Comparison of ENCODE assay signal across 16 cellular contexts in the genomic region with DNA sequence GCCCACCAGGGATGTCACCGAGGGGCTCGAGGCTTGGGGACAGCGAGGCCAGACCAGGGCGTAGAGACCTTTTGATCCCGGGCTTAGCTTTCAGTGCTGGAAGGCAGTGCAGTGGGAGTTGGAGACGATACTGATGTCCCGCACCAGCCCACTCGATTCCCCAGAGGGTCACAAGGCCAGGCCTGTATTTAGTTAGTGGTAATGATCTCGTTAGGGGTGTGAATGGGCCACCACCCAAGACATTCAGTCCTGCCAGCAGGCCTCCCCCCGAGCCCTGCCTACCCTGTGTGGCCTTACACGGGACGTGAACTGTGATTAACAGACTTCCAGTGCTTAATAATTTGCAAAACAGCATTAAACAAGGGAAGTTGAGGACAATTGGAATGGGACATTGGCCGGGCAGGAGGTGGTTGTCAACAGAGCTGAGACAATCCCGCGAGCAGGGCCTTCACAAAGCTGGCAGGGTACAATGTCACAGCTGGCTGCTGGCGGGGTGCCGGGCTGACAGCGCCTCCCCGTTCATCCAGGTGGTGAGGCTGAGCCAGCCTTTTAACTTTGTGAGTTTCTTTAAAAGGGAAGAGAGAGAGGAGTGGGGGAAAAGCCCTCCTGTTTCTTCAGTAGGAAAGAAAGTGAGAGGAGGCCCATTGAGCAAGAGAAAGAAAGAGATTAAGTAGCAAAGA.
A peak's percentile ranks its signal among the peaks of the same experiment; 100 is the strongest.
DNase-seq lines count a peak whose midpoint lies in the region; TF ChIP-seq lines count a peak whose summit lies in the region.
"Had no signal": no experiment of that assay in that cellular context is flagged by ENCODE, and none has a peak within 500 bp of the region (broad histone marks: within the 10 kb centered on the region; RNA-seq: fewer than 3 reads in every experiment).

No MANE protein-coding gene starts in this region.

- DNase-seq in NCI-H748 (lab: John Stamatoyannopoulos, UW; ENCODE audit: unreplicated experiment) (peak; percentile 28), NCI-H748 treated with DMSO at 0.1 percent for 48 hours (lab: John Stamatoyannopoulos, UW) (no peak), NCI-H2171 treated with DMSO at 0.1 percent for 48 hours (lab: John Stamatoyannopoulos, UW) (peak; percentile 68), endodermal cell (peak; percentile 91), retina (peak; percentile 50), mucosa of gallbladder (ENCODE audit: low spot score) (no peak), GDM1 (lab: John Stamatoyannopoulos, UW) (no peak), Caco-2 (no peak)
- DNase-seq: CD8-positive, alpha-beta memory T cell; HCEC 1CT; NCI-H187 treated with DMSO at 0.1 percent for 48 hours; NCI-H526; PC-9 had no signal

- intact Hi-C loops in Caco-2 (cut with micrococcal nuclease; ENCODE audit: unreplicated experiment) = no loop called here

- peak; percentile 24 for TF ChIP-seq CTCF in endodermal cell (conservative IDR thresholded peaks at IDR 0.05)
- TF ChIP-seq CTCF in Caco-2 (IDR thresholded peaks at IDR 0.05; ENCODE audit: insufficient read depth in 1 of 2, low read depth in 1 of 2, low read length in 1 of 2, severe bottlenecking in 1 of 2, unreplicated experiment in 1 of 2) = no peak

- H3K36me3 ChIP-seq in endodermal cell (ENCODE audit: control insufficient read depth, insufficient read depth, low read length) (no peaks in the 10 kb centered on the region), Caco-2 (ENCODE audit: control insufficient read depth, insufficient read depth, low read length) (no peaks in the 10 kb centered on the region)
- H3K36me3 ChIP-seq: BLaER1, SJSA1 had no signal

- H3K27me3 Mint-ChIP-seq in endodermal cell (ENCODE audit: insufficient read depth) (peaks cover 89% of the 10 kb centered on the region), Caco-2 (ENCODE audit: insufficient read depth, unreplicated experiment) (no peaks in the 10 kb centered on the region)

- no peaks in the 10 kb centered on the region for H3K9me3 Mint-ChIP-seq in endodermal cell
- H3K9me3 Mint-ChIP-seq in Caco-2 (ENCODE audit: unreplicated experiment) = peaks cover 19% of the 10 kb centered on the region

- H3K4me1 Mint-ChIP-seq in endodermal cell = peaks cover 25% of the 10 kb centered on the region
- H3K4me1 Mint-ChIP-seq in Caco-2 (ENCODE audit: low read depth, unreplicated experiment) = peaks cover 7% of the 10 kb centered on the region
- H3K4me1 Mint-ChIP-seq: CD8-positive, alpha-beta memory T cell had no signal

- H3K4me3 ChIP-seq in endodermal cell (ENCODE audit: low read length) (no peak overlapping the region), Caco-2 (ENCODE audit: low read depth, low read length) (no peak overlapping the region)
- H3K4me3 ChIP-seq: BLaER1, PC-9, SJSA1 had no signal

- no peaks in the 10 kb centered on the region for H3K36me3 Mint-ChIP-seq in endodermal cell (ENCODE audit: low read depth)
- H3K36me3 Mint-ChIP-seq in Caco-2 (ENCODE audit: insufficient read depth, unreplicated experiment) = no peaks in the 10 kb centered on the region
- H3K36me3 Mint-ChIP-seq: CD8-positive, alpha-beta memory T cell had no signal

- H3K4me1 ChIP-seq in endodermal cell (ENCODE audit: control insufficient read depth, insufficient read depth, low read length) (peaks cover 6% of the 10 kb centered on the region), Caco-2 (peaks cover 10% of the 10 kb centered on the region; the same call in 1 of the 2 replicates)
- H3K4me1 ChIP-seq: BLaER1, SJSA1 had no signal

- H3K4me3 Mint-ChIP-seq in endodermal cell = no peak overlapping the region
- no peak overlapping the region for H3K4me3 Mint-ChIP-seq in Caco-2 (ENCODE audit: unreplicated experiment)
- H3K4me3 Mint-ChIP-seq: CD8-positive, alpha-beta memory T cell had no signal

- CTCF ChIA-PET in Caco-2 (lab: Charles Lee) = no interaction called here

- no peaks in the 10 kb centered on the region for H3K9me3 ChIP-seq in endodermal cell (ENCODE audit: control insufficient read depth, low read length)
- no peaks in the 10 kb centered on the region for H3K9me3 ChIP-seq in Caco-2
- H3K9me3 ChIP-seq: BLaER1, SJSA1 had no signal

- H3K27ac ChIP-seq in endodermal cell (ENCODE audit: low read depth, low read length) = peak overlapping the region; percentile 9
- H3K27ac ChIP-seq: BLaER1, KMS-11, PC-9, SJSA1 had no signal

- H3K9ac ChIP-seq in endodermal cell (ENCODE audit: extremely low read depth, low read length, poor library complexity, severe bottlenecking) = no peak overlapping the region
- H3K9ac ChIP-seq: BLaER1, KMS-11 had no signal

- H3K27ac Mint-ChIP-seq in endodermal cell (no peak overlapping the region), Caco-2 (ENCODE audit: unreplicated experiment) (no peak overlapping the region)
- H3K27ac Mint-ChIP-seq: CD8-positive, alpha-beta memory T cell had no signal

- BruUV-seq in Caco-2 (replicated peaks; lab: Mats Ljungman, UMichigan) = no TSS peak

- WGBS in endodermal cell (ENCODE audit: insufficient coverage in 1 of 2, insufficient read length in 1 of 2), 2 experiments = 10 to 32% methylated on average over 7 to 19 of the region's 19 CpGs

- POLR2A ChIA-PET in Caco-2 (lab: Charles Lee) = no interaction called here

- H3K27me3 ChIP-seq in endodermal cell (ENCODE audit: control insufficient read depth, insufficient read depth, low read length, poor library complexity, severe bottlenecking) = peaks cover 97% of the 10 kb centered on the region
- H3K27me3 ChIP-seq in Caco-2 (replicated peaks; ENCODE audit: control insufficient read depth, insufficient read depth, low read length) = no peaks in the 10 kb centered on the region
- H3K27me3 ChIP-seq: BLaER1, SJSA1 had no signal

Comparison
In these comparisons a context has a peak if more than half of its experiments do, and no peak if none do; other contexts are left out.
1. DNase-seq: peak in NCI-H748 (single experiment), NCI-H2171 treated with DMSO at 0.1 percent for 48 hours (single experiment), endodermal cell (single experiment) and retina (single experiment); none in NCI-H748 treated with DMSO at 0.1 percent for 48 hours (single experiment), mucosa of gallbladder (single experiment), GDM1 (single experiment) and Caco-2 (0 of 2).